Comparison of ENCODE assay signal across 11 cellular contexts in genomic region chr20:20363449-20364015, GRCh38. TPM values are rescaled to one million over a fixed set of nuclear protein-coding genes. Genes with fewer than 3 reads are reported as not detected.
DNase-seq lines count a peak whose midpoint lies in the region; ATAC-seq, FAIRE-seq and TF ChIP-seq lines count a peak whose summit lies in the region.
"Had no signal": no experiment of that assay in that cellular context is flagged by ENCODE, and none has a peak within 500 bp of the region (broad histone marks: within the 10 kb centered on the region; RNA-seq: fewer than 3 reads in every experiment).

No MANE protein-coding gene starts in this region.

- no peak overlapping the region for H2AK5ac ChIP-seq in H1 (ENCODE audit: low read depth, low read length)

- no peak for TF ChIP-seq EP300 in H1 (IDR thresholded peaks at IDR 0.05; ENCODE audit: borderline replicate concordance in 1 of 2, low read depth in 2 of 2, low read length in 2 of 2)

- H2AFZ ChIP-seq in H1 (ENCODE audit: low read length), result no peak overlapping the region

- no peaks in the 10 kb centered on the region for H3K9me3 Mint-ChIP-seq in MCF 10A (ENCODE audit: unreplicated experiment)

- no peaks in the 10 kb centered on the region for H3K79me1 ChIP-seq in H1 (ENCODE audit: low read depth, low read length)

- no peak overlapping the region for H3K4ac ChIP-seq in H1 (replicated peaks; ENCODE audit: insufficient read length, low read depth, low read length)

- H3K36me3 ChIP-seq in H1 (ENCODE audit: control insufficient read depth in 2 of 4, insufficient read depth in 4 of 4, low read length in 3 of 4) (no peaks in the 10 kb centered on the region), subcutaneous abdominal adipose tissue (ENCODE audit: control insufficient read depth in 5 of 5, insufficient read depth in 5 of 5, low read length in 5 of 5) (no peaks in the 10 kb centered on the region), WERI-Rb-1 (peaks cover 4% of the 10 kb centered on the region)
- H3K36me3 ChIP-seq: ovary, SJSA1 had no signal

- H2BK5ac ChIP-seq in H1 (ENCODE audit: low read depth, low read length), result peak overlapping the region; percentile 83; the same call in 1 of the 2 replicates

- H2BK12ac ChIP-seq in H1 (ENCODE audit: low read depth, low read length), result peak overlapping the region; percentile 84

- peaks cover 25 to 79% (median 58%) of the 10 kb centered on the region in 4 experiments for H3K27me3 ChIP-seq in H1 (replicated peaks in 1 of 4; ENCODE audit: control insufficient read depth in 3 of 4, extremely low read depth in 1 of 4, insufficient read depth in 3 of 4, low read length in 3 of 4)
- peaks cover 39 to 57% (median 47%) of the 10 kb centered on the region in 5 donors for H3K27me3 ChIP-seq in subcutaneous abdominal adipose tissue (ENCODE audit: control insufficient read depth in 5 of 5, insufficient read depth in 4 of 5, low read length in 5 of 5)
- no peaks in the 10 kb centered on the region for H3K27me3 ChIP-seq in WERI-Rb-1 (ENCODE audit: insufficient read depth, low read depth, severe bottlenecking)
- H3K27me3 ChIP-seq: ovary had no signal

- H2BK120ac ChIP-seq in H1 (replicated peaks; ENCODE audit: low read depth, low read length), result no peak overlapping the region

- H3K9ac ChIP-seq in H1 (replicated peaks in 1 of 4; ENCODE audit: extremely low read depth in 1 of 4, low read depth in 3 of 4, low read length in 3 of 4) (no peak overlapping the region), subcutaneous abdominal adipose tissue (ENCODE audit: low read length in 5 of 5) (no peak overlapping the region)

- POLR2A ChIA-PET in MCF 10A (lab: Yijun Ruan, JAX) (no interaction called here), H1 (lab: Charles Lee; ENCODE audit: partially characterized antibody) (interaction anchor here (1.3 kb wide), 1 partner anchor 9 kb away, joined by 3 read pairs; no protein-coding TSS in a partner anchor)

- TF ChIP-seq RAD21 in H1 (IDR thresholded peaks at IDR 0.05 in 1 of 2, conservative IDR thresholded peaks at IDR 0.05 in 1 of 2; ENCODE audit: low read depth in 2 of 2, low read length in 2 of 2), result no peak

- H3K4me2 ChIP-seq in H1 (ENCODE audit: insufficient read depth in 1 of 2, low read depth in 2 of 2, low read length in 2 of 2), result peak overlapping the region; percentile 84 to 86

- no peak overlapping the region for H3K56ac ChIP-seq in H1 (replicated peaks; ENCODE audit: insufficient read length, low read depth, low read length)

- H3K4me3 ChIP-seq in H1 (ENCODE audit: extremely low read depth in 1 of 4, insufficient read depth in 2 of 4, low read depth in 3 of 4, low read length in 4 of 4) (peak overlapping the region; percentile 31 to 71 (median 52); a peak in 7 of 8 replicates), subcutaneous abdominal adipose tissue (ENCODE audit: low read depth in 1 of 5, low read length in 5 of 5) (peak overlapping the region in 3 of 5 donors; percentile 11 to 35 (median 27)), WERI-Rb-1 (ENCODE audit: low read depth, low read length) (no peak overlapping the region)
- H3K4me3 ChIP-seq: ovary, SJSA1 had no signal

- CTCF ChIA-PET in MCF 10A (lab: Yijun Ruan, JAX), result interaction anchor here (0.6 kb wide), 1 partner anchor 105 kb away, joined by 3 read pairs; no protein-coding TSS in a partner anchor
- CTCF ChIA-PET in H1 (lab: Charles Lee; ENCODE audit: partially characterized antibody), result interaction anchor here (0.6 kb wide), 1 partner anchor 162 kb away, joined by 3 read pairs; no protein-coding TSS in a partner anchor

- intact Hi-C loops in MCF 10A (cut with micrococcal nuclease), result loop anchor here (5.0 kb wide), 1 partner anchor 44 kb away; no protein-coding TSS in a partner anchor

- H3K4me1 Mint-ChIP-seq in MCF 10A (ENCODE audit: insufficient read depth, unreplicated experiment), result peaks cover 22% of the 10 kb centered on the region

- H4K91ac ChIP-seq in H1 (replicated peaks; ENCODE audit: insufficient read length, low read length), result peak overlapping the region; percentile 29

- H3K79me2 ChIP-seq in H1 (ENCODE audit: control insufficient read depth in 1 of 2, insufficient read depth in 2 of 2, low read length in 2 of 2), result no peaks in the 10 kb centered on the region

- 1% methylated on average over 20 of the region's 28 CpGs; no CpG with 5 or more reads in 1 of the 2 experiments for WGBS in H1 (ENCODE audit: extremely low coverage in 1 of 2, insufficient coverage in 1 of 2, insufficient read length in 1 of 2, insufficient replicate concordance in 2 of 2, low coverage in 1 of 2, low lambda C conversion rate in 2 of 2, missing lambda C conversion rate in 1 of 2), 2 experiments

- TF ChIP-seq CTCF in MCF 10A (IDR thresholded peaks at IDR 0.05; ENCODE audit: unreplicated experiment) (no peak), H1 (IDR thresholded peaks at IDR 0.05; ENCODE audit: control extremely low read depth in 1 of 3, insufficient read depth in 1 of 3, low read depth in 1 of 3, low read length in 3 of 3) (no peak), WERI-Rb-1 (IDR thresholded peaks at IDR 0.05; ENCODE audit: low read depth, low read length) (no peak)

- H3K27me3 Mint-ChIP-seq in MCF 10A (ENCODE audit: insufficient read depth, unreplicated experiment), result peaks cover 66% of the 10 kb centered on the region

- no peak overlapping the region for H3K23ac ChIP-seq in H1 (ENCODE audit: insufficient read length)

- peaks cover 29% of the 10 kb centered on the region; the same call in 1 of the 2 replicates for H3K23me2 ChIP-seq in H1 (ENCODE audit: low read depth, low read length)

- H3K14ac ChIP-seq in H1 (ENCODE audit: insufficient read length), result no peak overlapping the region

- H3K9me3 ChIP-seq in H1 (ENCODE audit: insufficient read depth in 2 of 2, low read depth in 1 of 2, low read length in 1 of 2) (no peaks in the 10 kb centered on the region), subcutaneous abdominal adipose tissue (ENCODE audit: control insufficient read depth in 5 of 5, low read length in 5 of 5) (no peaks in the 10 kb centered on the region), WERI-Rb-1 (ENCODE audit: severe bottlenecking) (peaks cover 7% of the 10 kb centered on the region)
- H3K9me3 ChIP-seq: ovary, SJSA1 had no signal

- no peak overlapping the region for H2BK15ac ChIP-seq in H1 (ENCODE audit: low read length)

- H2BK20ac ChIP-seq in H1 (ENCODE audit: low read length), result peak overlapping the region; percentile 90; the same call in 1 of the 2 replicates

- H3K27ac ChIP-seq in H1 (ENCODE audit: low read depth, low read length) (no peak overlapping the region), subcutaneous abdominal adipose tissue (ENCODE audit: low read depth, low read length) (no peak overlapping the region), WERI-Rb-1 (no peak overlapping the region)
- H3K27ac ChIP-seq: ovary, SJSA1 had no signal

- H3K27ac Mint-ChIP-seq in MCF 10A (ENCODE audit: low read depth, unreplicated experiment), result no peak overlapping the region

- BruUV-seq in MCF 10A (replicated peaks; lab: Mats Ljungman, UMichigan), result no TSS peak

- in situ Hi-C loops in T47D (cut with HindIII; ENCODE audit: low pct_unique_long_range_greater_than_20kb, low sequenced_read_pairs), result no loop called here

- H4K5ac ChIP-seq in H1 (ENCODE audit: insufficient read length, low read depth, low read length), result no peak overlapping the region

- peak overlapping the region; percentile 24; the same call in 1 of the 2 replicates for H3K18ac ChIP-seq in H1 (ENCODE audit: extremely low read depth, low read length)

- no peaks in the 10 kb centered on the region for H3K36me3 Mint-ChIP-seq in MCF 10A (ENCODE audit: insufficient read depth, unreplicated experiment)

- H4K8ac ChIP-seq in H1 (ENCODE audit: extremely low read depth, insufficient read depth, low read length), result no peak overlapping the region

- peaks cover 0 to 3% of the 10 kb centered on the region in 2 experiments for H4K20me1 ChIP-seq in H1 (replicated peaks in 1 of 2; ENCODE audit: control insufficient read depth in 1 of 2, insufficient read depth in 2 of 2, low read length in 2 of 2)

- ATAC-seq in HG03565 (IDR thresholded peaks at IDR 0.05; ENCODE audit: unreplicated experiment) (no peak), HG02973 (IDR thresholded peaks at IDR 0.05; ENCODE audit: unreplicated experiment) (no peak)

- TF ChIP-seq POLR2A in H1 (IDR thresholded peaks at IDR 0.05; ENCODE audit: control extremely low read depth in 1 of 2, low read depth in 2 of 2, low read length in 2 of 2), result no peak

- peaks cover 0 to 17% (median 7%) of the 10 kb centered on the region in 4 experiments; a peak in 5 of 7 replicates for H3K4me1 ChIP-seq in H1 (replicated peaks in 1 of 4; ENCODE audit: control insufficient read depth in 3 of 4, insufficient read depth in 4 of 4, low read length in 3 of 4)
- H3K4me1 ChIP-seq in subcutaneous abdominal adipose tissue (ENCODE audit: control insufficient read depth in 5 of 5, insufficient read depth in 5 of 5, low read length in 5 of 5), result peaks cover 0 to 37% (median 27%) of the 10 kb centered on the region in 5 donors
- H3K4me1 ChIP-seq: SJSA1 had no signal

- H3K4me3 Mint-ChIP-seq in MCF 10A (ENCODE audit: unreplicated experiment), result no peak overlapping the region

- no peak for FAIRE-seq in H1 (lab: Jason Lieb, UNC)

- DNase-seq in T47D (ENCODE audit: low read depth in 1 of 2, low spot score in 1 of 2) (peak; percentile 37 to 60), MCF 10A (ENCODE audit: unreplicated experiment) (no peak), NCI-H345 (lab: John Stamatoyannopoulos, UW) (peak; percentile 78), H1 (ENCODE audit: low read depth in 1 of 2, low spot score in 2 of 2) (peak in 1 of 2 experiments; percentile 74), WERI-Rb-1 (no peak)
- DNase-seq: ovary had no signal

TF ChIP-seq in H1, 55 proteins besides CTCF, POLR2A, EP300 and RAD21:
- TF ChIP-seq TCF12 (IDR thresholded peaks at IDR 0.05; ENCODE audit: low read depth, low read length), result no peak
- peak; percentile 28; the same call in 1 of the 2 replicates for TF ChIP-seq RBBP5 (IDR thresholded peaks at IDR 0.05; ENCODE audit: borderline replicate concordance, low read depth, low read length)
- TF ChIP-seq KDM4A (IDR thresholded peaks at IDR 0.05; ENCODE audit: low read depth, low read length, severe bottlenecking), result peak; percentile 57
- TF ChIP-seq SP1 (IDR thresholded peaks at IDR 0.05; ENCODE audit: low read depth, low read length), result no peak
- TF ChIP-seq SAP30 (IDR thresholded peaks at IDR 0.05; ENCODE audit: insufficient read depth, insufficient replicate concordance, low read length), result peak; percentile 26
- no peak for TF ChIP-seq RNF2 (IDR thresholded peaks at IDR 0.05; ENCODE audit: borderline replicate concordance, low read depth, low read length, missing control alignments, poor library complexity, severe bottlenecking)

RNA-seq across cellular contexts. Expression of gene INSM1, which starts 4.4 kb away (rescaled TPM):
- total RNA-seq in MCF 10A (2022), result not detected in 2 replicates
- total RNA-seq in H1 (2021; fragmentation: NEBNext Ultra II Directional; extraction: Animal tissue kit (Norgen Biotek cat#: 25700)), result 2.5 and 2.9 TPM in 2 replicates
- 0.86 and 1.4 TPM in 2 replicates for polyA plus RNA-seq in H1 (2011; rRNA removed)
- polyA plus RNA-seq in H1 (2011; cell fraction: cytosol; rRNA removed), result 1.1 TPM
- 1.2 TPM for polyA plus RNA-seq in H1 (2011; cell fraction: nucleus; rRNA removed)
- 1.5 to 2.3 TPM (median 2.0 TPM) in 4 replicates for polyA plus RNA-seq in H1 (2012, experiment 1 of 2)
- 2.3 TPM for polyA plus RNA-seq in H1 (2012, experiment 2 of 2)
- 1.3 TPM for polyA plus RNA-seq in H1 (2013, experiment 1 of 2)
- polyA plus RNA-seq in H1 (2013, experiment 2 of 2), result 1.3 TPM
- 0.29 and 0.35 TPM in 2 replicates for polyA minus RNA-seq in H1 (2011; rRNA and poly(A)+ RNA removed)
- polyA minus RNA-seq in H1 (2011; cell fraction: cytosol; rRNA and poly(A)+ RNA removed), result 0.73 TPM
- 2.8 TPM for polyA minus RNA-seq in H1 (2011; cell fraction: nucleus; rRNA and poly(A)+ RNA removed)
- total RNA-seq: LHCN-M2, ovary, SJSA1 had no signal

Comparison
In these comparisons a context has a peak if more than half of its experiments do, and no peak if none do; other contexts are left out.
1. DNase-seq: peak in T47D (2 of 2) and NCI-H345 (single experiment); none in MCF 10A (single experiment) and WERI-Rb-1 (single experiment).